ENCODE assay signal across 8 cellular contexts in the genomic region with DNA sequence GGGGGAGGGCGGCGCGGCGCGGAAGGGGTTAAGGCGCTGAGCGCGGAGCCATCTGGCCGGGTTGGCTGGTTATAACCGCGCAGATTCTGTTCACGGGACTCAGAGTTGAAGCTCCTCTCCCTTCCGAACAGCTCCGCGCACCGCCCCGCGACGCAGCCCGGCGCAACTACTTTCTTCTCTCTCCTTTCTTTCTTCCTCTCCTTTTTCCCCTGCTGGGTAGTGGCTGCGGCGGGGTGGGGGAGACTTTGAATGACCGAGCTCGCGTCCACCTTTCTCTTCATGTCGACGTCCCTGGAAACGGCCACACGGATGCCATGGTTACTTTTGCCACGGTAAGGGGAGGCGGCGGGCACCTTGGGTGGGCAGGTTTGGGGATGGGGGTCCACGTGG. TPM values are rescaled to one million over a fixed set of nuclear protein-coding genes. Genes with fewer than 3 reads are reported as not detected.
A peak's percentile ranks its signal among the peaks of the same experiment; 100 is the strongest.
DNase-seq lines count a peak whose midpoint lies in the region; FAIRE-seq and TF ChIP-seq lines count a peak whose summit lies in the region.

Gene NTF3 (plus strand): TSS at position 98 of the 390 bp plus-strand sequence. CDS start 217 bp downstream, at position 315.

- TF ChIP-seq POLR2A in H1 (IDR thresholded peaks at IDR 0.05; ENCODE audit: control extremely low read depth in 1 of 2, low read depth in 2 of 2, low read length in 2 of 2): no peak

- H2BK12ac ChIP-seq in H1 (ENCODE audit: low read depth, low read length): peak within 1 kb of the TSS; percentile 60; the same call in 1 of the 2 replicates

- 0 out of 2 replicates have a peak, but pooled peaks cover 2% of the 10 kb centered on the region for H3K79me1 ChIP-seq in H1 (ENCODE audit: low read depth, low read length)

- H3K23ac ChIP-seq in H1 (ENCODE audit: insufficient read length): no peak within 1 kb of the TSS

- H2AK5ac ChIP-seq in H1 (ENCODE audit: low read depth, low read length): no peak within 1 kb of the TSS

- peak within 1 kb of the TSS; percentile 70 for H4K91ac ChIP-seq in H1 (replicated peaks; ENCODE audit: insufficient read length, low read length)

- no peaks in the 10 kb centered on the region for H3K9me3 Mint-ChIP-seq in Caco-2 (ENCODE audit: unreplicated experiment)

- peak within 1 kb of the TSS; percentile 71 for H3K27ac Mint-ChIP-seq in Caco-2 (ENCODE audit: unreplicated experiment)

- no peak within 1 kb of the TSS for H2BK15ac ChIP-seq in H1 (ENCODE audit: low read length)

- H4K20me1 ChIP-seq in Loucy (ENCODE audit: insufficient read depth, low read length, poor library complexity, severe bottlenecking): no peaks in the 10 kb centered on the region
- H4K20me1 ChIP-seq in H1 (replicated peaks in 1 of 2; ENCODE audit: control insufficient read depth in 1 of 2, insufficient read depth in 2 of 2, low read length in 2 of 2): peaks cover 4 to 10% of the 10 kb centered on the region in 2 experiments

- intact Hi-C loops in Caco-2 (cut with micrococcal nuclease; ENCODE audit: unreplicated experiment): loop anchor here (1.0 to 5.0 kb wide), 2 partner anchors 10 to 605 kb away; no protein-coding TSS in a partner anchor

- no peak within 1 kb of the TSS for H2BK20ac ChIP-seq in H1 (ENCODE audit: low read length)

- H3K9me3 ChIP-seq in Caco-2: no peaks in the 10 kb centered on the region
- no peaks in the 10 kb centered on the region for H3K9me3 ChIP-seq in Loucy (ENCODE audit: insufficient read depth, low read depth, low read length)
- no peaks in the 10 kb centered on the region for H3K9me3 ChIP-seq in H1 (ENCODE audit: insufficient read depth in 2 of 2, low read depth in 1 of 2, low read length in 1 of 2)
- H3K9me3 ChIP-seq in muscle layer of duodenum (ENCODE audit: control insufficient read depth in 1 of 2, low read length in 2 of 2): no peaks in the 10 kb centered on the region

- 1% methylated on average over 17 of the region's 34 CpGs; no CpG with 5 or more reads in 1 of the 2 experiments for WGBS in H1 (ENCODE audit: extremely low coverage in 1 of 2, insufficient coverage in 1 of 2, insufficient read length in 1 of 2, insufficient replicate concordance in 2 of 2, low coverage in 1 of 2, low lambda C conversion rate in 2 of 2, missing lambda C conversion rate in 1 of 2), 2 experiments

- peaks cover 41% of the 10 kb centered on the region for H3K23me2 ChIP-seq in H1 (ENCODE audit: low read depth, low read length)

- H3K14ac ChIP-seq in H1 (ENCODE audit: insufficient read length): no peak within 1 kb of the TSS

- H2BK120ac ChIP-seq in H1 (replicated peaks; ENCODE audit: low read depth, low read length): no peak within 1 kb of the TSS

- H4K8ac ChIP-seq in H1 (ENCODE audit: extremely low read depth, insufficient read depth, low read length): no peak within 1 kb of the TSS; the same call in 1 of the 2 replicates

- H3K4me3 Mint-ChIP-seq in Caco-2 (ENCODE audit: unreplicated experiment): no peak within 1 kb of the TSS

- no peaks in the 10 kb centered on the region for H3K36me3 Mint-ChIP-seq in Caco-2 (ENCODE audit: insufficient read depth, unreplicated experiment)

- peak within 1 kb of the TSS; percentile 48 for H3K18ac ChIP-seq in H1 (ENCODE audit: extremely low read depth, low read length)

- CTCF ChIA-PET in Caco-2 (lab: Charles Lee): interaction anchor here (0.7 to 1.0 kb wide), 4 partner anchors 42 to 260 kb away, joined by 3 to 5 read pairs (median 3); no protein-coding TSS in a partner anchor
- CTCF ChIA-PET in H1 (lab: Charles Lee; ENCODE audit: partially characterized antibody): interaction anchor here (0.6 to 9.2 kb wide), 12 partner anchors 9 to 363 kb away, joined by 3 to 112 read pairs (median 4); no protein-coding TSS in a partner anchor

- H3K4me3 ChIP-seq in Caco-2 (ENCODE audit: low read depth, low read length): peak within 1 kb of the TSS; percentile 62
- no peak within 1 kb of the TSS for H3K4me3 ChIP-seq in Loucy (ENCODE audit: low read length, poor library complexity, severe bottlenecking)
- H3K4me3 ChIP-seq in H1 (ENCODE audit: extremely low read depth in 1 of 4, insufficient read depth in 2 of 4, low read depth in 3 of 4, low read length in 4 of 4): peak within 1 kb of the TSS; percentile 52 to 74 (median 60)
- peak within 1 kb of the TSS; percentile 53 to 64 for H3K4me3 ChIP-seq in muscle layer of duodenum (ENCODE audit: low read depth in 1 of 2, low read length in 2 of 2)

- no peak for TF ChIP-seq EP300 in H1 (IDR thresholded peaks at IDR 0.05; ENCODE audit: borderline replicate concordance in 1 of 2, low read depth in 2 of 2, low read length in 2 of 2)

- H3K36me3 ChIP-seq in Caco-2 (ENCODE audit: control insufficient read depth, insufficient read depth, low read length) (no peaks in the 10 kb centered on the region), Loucy (ENCODE audit: insufficient read depth, low read length) (no peaks in the 10 kb centered on the region), H1 (ENCODE audit: control insufficient read depth in 2 of 4, insufficient read depth in 4 of 4, low read length in 3 of 4) (no peaks in the 10 kb centered on the region), muscle layer of duodenum (ENCODE audit: control insufficient read depth in 1 of 2, insufficient read depth in 2 of 2, low read length in 2 of 2) (no peaks in the 10 kb centered on the region)

- BruUV-seq in Caco-2 (replicated peaks; lab: Mats Ljungman, UMichigan): no TSS peak

- H3K27me3 Mint-ChIP-seq in Caco-2 (ENCODE audit: insufficient read depth, unreplicated experiment): no peaks in the 10 kb centered on the region

- H3K4me1 ChIP-seq in Caco-2 (peaks cover 19% of the 10 kb centered on the region), Loucy (ENCODE audit: insufficient read depth, low read length, poor library complexity, severe bottlenecking) (peaks cover 5% of the 10 kb centered on the region), H1 (replicated peaks in 1 of 4; ENCODE audit: control insufficient read depth in 3 of 4, insufficient read depth in 4 of 4, low read length in 3 of 4) (peaks cover 6 to 34% (median 19%) of the 10 kb centered on the region in 4 experiments), muscle layer of duodenum (ENCODE audit: control insufficient read depth in 1 of 2, insufficient read depth in 2 of 2, low read length in 2 of 2) (peaks cover 0 to 28% of the 10 kb centered on the region in 2 donors)

- FAIRE-seq in H1 (lab: Jason Lieb, UNC): no peak

- H3K27me3 ChIP-seq in Caco-2 (replicated peaks; ENCODE audit: control insufficient read depth, insufficient read depth, low read length): no peaks in the 10 kb centered on the region
- H3K27me3 ChIP-seq in Loucy (ENCODE audit: insufficient read depth, low read length, poor library complexity, severe bottlenecking): no peaks in the 10 kb centered on the region
- peaks cover 39 to 73% (median 57%) of the 10 kb centered on the region in 4 experiments for H3K27me3 ChIP-seq in H1 (replicated peaks in 1 of 4; ENCODE audit: control insufficient read depth in 3 of 4, extremely low read depth in 1 of 4, insufficient read depth in 3 of 4, low read length in 3 of 4)
- peaks cover 24% of the 10 kb centered on the region for H3K27me3 ChIP-seq in muscle layer of duodenum (ENCODE audit: low read depth, low read length)

- POLR2A ChIA-PET in Caco-2 (lab: Charles Lee) (interaction anchor here (0.7 kb wide), 1 partner anchor 610 kb away, joined by 3 read pairs; no protein-coding TSS in a partner anchor), H1 (lab: Charles Lee; ENCODE audit: partially characterized antibody) (interaction anchor here (1.0 to 1.1 kb wide), 2 partner anchors 8 to 228 kb away, joined by 3 read pairs; no protein-coding TSS in a partner anchor)

- no peak for TF ChIP-seq RAD21 in H1 (IDR thresholded peaks at IDR 0.05 in 1 of 2, conservative IDR thresholded peaks at IDR 0.05 in 1 of 2; ENCODE audit: low read depth in 2 of 2, low read length in 2 of 2)

- no peaks in the 10 kb centered on the region for H3K9me2 ChIP-seq in Loucy (replicated peaks; ENCODE audit: low read depth, low read length)

- H3K27ac ChIP-seq in H1 (ENCODE audit: low read depth, low read length): no peak within 1 kb of the TSS
- H3K27ac ChIP-seq in muscle layer of duodenum (ENCODE audit: low read length): no peak within 1 kb of the TSS

- H2AFZ ChIP-seq in Loucy (ENCODE audit: low read length): no peak within 1 kb of the TSS
- H2AFZ ChIP-seq in H1 (ENCODE audit: low read length): 0 out of 2 replicates have a peak within 1 kb of the TSS, but pooled peaks have one; percentile 2

- H3K56ac ChIP-seq in H1 (replicated peaks; ENCODE audit: insufficient read length, low read depth, low read length): no peak within 1 kb of the TSS

- DNase-seq in Caco-2 (peak in 1 of 2 experiments; percentile 63), H1 (ENCODE audit: low read depth in 1 of 2, low spot score in 2 of 2) (peak in 1 of 2 experiments; percentile 72), NCI-H524 treated with DMSO at 0.1 percent for 48 hours (lab: John Stamatoyannopoulos, UW) (no peak), amygdala (lab: John Stamatoyannopoulos, UW) (no peak), hypothalamus (lab: John Stamatoyannopoulos, UW) (no peak), NCI-H510A treated with DMSO at 0.1 percent for 48 hours (lab: John Stamatoyannopoulos, UW) (no peak)

- no peak within 1 kb of the TSS for H2BK5ac ChIP-seq in H1 (ENCODE audit: low read depth, low read length)

- H3K9ac ChIP-seq in Loucy (ENCODE audit: low read depth, low read length, poor library complexity, severe bottlenecking) (no peak within 1 kb of the TSS), H1 (replicated peaks in 1 of 4; ENCODE audit: extremely low read depth in 1 of 4, low read depth in 3 of 4, low read length in 3 of 4) (no peak within 1 kb of the TSS; a peak in 3 of 7 replicates)

- no peak within 1 kb of the TSS for H4K5ac ChIP-seq in H1 (ENCODE audit: insufficient read length, low read depth, low read length)

- no peak for TF ChIP-seq CTCF in Caco-2 (IDR thresholded peaks at IDR 0.05; ENCODE audit: insufficient read depth in 1 of 2, low read depth in 1 of 2, low read length in 1 of 2, severe bottlenecking in 1 of 2, unreplicated experiment in 1 of 2)
- no peak for TF ChIP-seq CTCF in Loucy (conservative IDR thresholded peaks at IDR 0.05; ENCODE audit: low read length)
- TF ChIP-seq CTCF in H1 (IDR thresholded peaks at IDR 0.05; ENCODE audit: control extremely low read depth in 1 of 3, insufficient read depth in 1 of 3, low read depth in 1 of 3, low read length in 3 of 3): no peak

- H3F3A ChIP-seq in Loucy (ENCODE audit: low read depth): no peaks in the 10 kb centered on the region

- peaks cover 26% of the 10 kb centered on the region for H3K4me1 Mint-ChIP-seq in Caco-2 (ENCODE audit: low read depth, unreplicated experiment)

- no peak within 1 kb of the TSS for H3K4ac ChIP-seq in H1 (replicated peaks; ENCODE audit: insufficient read length, low read depth, low read length)

- no peaks in the 10 kb centered on the region for H3K79me2 ChIP-seq in Loucy (ENCODE audit: insufficient read depth, low read length)
- no peaks in the 10 kb centered on the region for H3K79me2 ChIP-seq in H1 (ENCODE audit: control insufficient read depth in 1 of 2, insufficient read depth in 2 of 2, low read length in 2 of 2)

- peak within 1 kb of the TSS; percentile 15 for H3K4me2 ChIP-seq in Loucy (ENCODE audit: low read depth, low read length, poor library complexity, severe bottlenecking)
- H3K4me2 ChIP-seq in H1 (ENCODE audit: insufficient read depth in 1 of 2, low read depth in 2 of 2, low read length in 2 of 2): peak within 1 kb of the TSS; percentile 96 to 97

RNA-seq across cellular contexts. Expression of gene NTF3, which starts in this region (rescaled TPM):
- total RNA-seq in Caco-2 (2022): 5.3 and 7.5 TPM in 2 replicates
- total RNA-seq in H1 (2021; fragmentation: NEBNext Ultra II Directional; extraction: Animal tissue kit (Norgen Biotek cat#: 25700)): 1.2 and 2.3 TPM in 2 replicates
- 1.4 and 1.5 TPM in 2 replicates for polyA plus RNA-seq in H1 (2011; rRNA removed)
- polyA plus RNA-seq in H1 (2011; cell fraction: cytosol; rRNA removed): 2.2 TPM
- polyA plus RNA-seq in H1 (2011; cell fraction: nucleus; rRNA removed): 3.0 TPM
- polyA plus RNA-seq in H1 (2012, experiment 1 of 2): 1.5 to 2.0 TPM (median 1.6 TPM) in 4 replicates
- polyA plus RNA-seq in H1 (2012, experiment 2 of 2): 0.94 TPM
- polyA plus RNA-seq in H1 (2013, experiment 1 of 2): 0.45 TPM
- polyA plus RNA-seq in H1 (2013, experiment 2 of 2): 0.53 TPM
- polyA minus RNA-seq in H1 (2011; rRNA and poly(A)+ RNA removed): 2.2 and 2.3 TPM in 2 replicates
- polyA minus RNA-seq in H1 (2011; cell fraction: cytosol; rRNA and poly(A)+ RNA removed): 1.5 TPM
- 4.7 TPM for polyA minus RNA-seq in H1 (2011; cell fraction: nucleus; rRNA and poly(A)+ RNA removed)
